ENCODE assay signal across 17 cellular contexts in the genomic region with DNA sequence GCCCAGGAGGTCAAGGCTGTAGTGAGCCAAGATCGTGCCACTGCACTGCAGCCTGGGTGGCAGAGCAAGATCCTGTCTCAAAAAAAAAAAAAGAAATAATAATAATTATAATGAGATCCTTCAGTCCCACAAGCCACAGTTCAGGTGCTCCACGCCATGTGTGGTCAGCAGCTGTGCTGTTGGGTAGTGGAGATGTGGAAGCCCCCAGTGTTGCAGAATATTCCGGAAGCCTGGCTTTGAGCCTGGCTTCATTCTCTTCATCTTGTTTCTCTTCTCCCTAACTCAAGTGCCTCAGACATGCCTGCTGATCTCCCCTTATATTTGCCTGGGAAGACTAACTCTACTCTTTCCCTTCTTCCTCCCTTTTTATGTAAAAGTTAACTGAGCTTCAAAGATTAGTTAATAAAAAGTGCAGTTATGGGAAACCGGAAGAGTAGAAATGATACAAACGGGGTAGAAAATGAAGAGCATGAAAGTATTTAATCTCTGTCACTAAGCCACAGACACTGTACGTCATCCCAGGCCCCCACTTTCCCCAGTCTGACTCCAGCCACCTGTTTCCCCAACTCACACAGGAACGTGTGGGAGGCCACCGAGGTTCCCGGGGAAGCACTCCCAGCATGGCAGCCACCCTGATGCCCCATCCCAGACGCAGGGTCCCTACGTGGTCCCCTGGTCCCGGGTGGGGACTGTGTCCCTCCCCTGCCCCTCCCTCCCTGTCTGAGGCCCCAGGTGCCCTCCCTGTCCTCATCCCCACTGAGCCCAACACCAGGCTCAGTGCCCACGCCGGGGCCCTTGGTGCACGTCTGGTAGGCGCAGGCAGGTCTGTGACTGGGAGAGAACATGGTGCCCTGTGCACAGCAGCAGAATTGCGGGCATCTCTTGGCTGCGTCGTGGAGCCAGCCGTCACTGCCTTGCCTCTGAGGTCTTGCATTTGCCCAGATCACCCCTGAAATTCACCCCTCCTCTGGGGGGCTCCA. TPM values are rescaled to one million over a fixed set of nuclear protein-coding genes. Genes with fewer than 3 reads are reported as not detected.
"Had no signal": no experiment of that assay in that cellular context is flagged by ENCODE, and none has a peak within 500 bp of the region (broad histone marks: within the 10 kb centered on the region; RNA-seq: fewer than 3 reads in every experiment).

No MANE protein-coding gene starts in this region.

- DNase-seq: activated B cell treated with CpG ODN at 0.5 μM for 24 hours; activated CD4-positive, alpha-beta memory T cell treated with anti-CD3 and anti-CD28 coated beads for 36 hours; activated CD4-positive, alpha-beta T cell treated with anti-CD3 and anti-CD28 coated beads for 4 hours; activated naive CD4-positive, alpha-beta T cell treated with anti-CD3 and anti-CD28 coated beads for 36 hours; activated T-cell treated with anti-CD3 and anti-CD28 coated beads, Interleukin-2, amount 50 U/mL, for 1 hour; effector memory CD4-positive, alpha-beta T cell; mesendoderm; SK-N-SH; stimulated activated CD4-positive, alpha-beta T cell treated with anti-CD3 and anti-CD28 coated beads, Interleukin-12 subunit alpha, Interleukin-12 subunit beta, amount 100 ng/mL, for 4 hours; stimulated activated CD4-positive, alpha-beta T cell treated with anti-CD3 and anti-CD28 coated beads, Interleukin-1b, Interleukin-23, amount 100 ng/mL, for 48 hours; stimulated activated CD8-positive, alpha-beta memory T cell treated with anti-CD3 and anti-CD28 coated beads, Interleukin-4, amount 100 ng/mL, for 48 hours; stimulated activated naive CD4-positive, alpha-beta T cell; substantia nigra; tibial artery had no signal

- H3K9me3 Mint-ChIP-seq: activated B cell treated with CpG ODN at 0.5 μM for 24 hours; activated CD4-positive, alpha-beta memory T cell treated with anti-CD3 and anti-CD28 coated beads for 36 hours; activated naive CD4-positive, alpha-beta T cell treated with anti-CD3 and anti-CD28 coated beads for 36 hours; activated T-helper 2 cell treated with anti-CD3 and anti-CD28 coated beads, Interferon-gamma antibody, Interleukin-2, Interleukin-4, amounts not matched to agents 10 μg/mL and 5 μg/mL and 100 μg/mL, durations not matched to agents 14 hours and 24 hours and 36 hours; neural crest cell had no signal

- H3K27ac Mint-ChIP-seq: activated B cell treated with CpG ODN at 0.5 μM for 24 hours; activated CD4-positive, alpha-beta memory T cell treated with anti-CD3 and anti-CD28 coated beads for 36 hours; activated naive CD4-positive, alpha-beta T cell treated with anti-CD3 and anti-CD28 coated beads for 36 hours; activated T-helper 2 cell treated with anti-CD3 and anti-CD28 coated beads, Interferon-gamma antibody, Interleukin-2, Interleukin-4, amounts not matched to agents 10 μg/mL and 5 μg/mL and 100 μg/mL, durations not matched to agents 14 hours and 24 hours and 36 hours had no signal

- H3K4me3 Mint-ChIP-seq: activated B cell treated with CpG ODN at 0.5 μM for 24 hours; activated CD4-positive, alpha-beta memory T cell treated with anti-CD3 and anti-CD28 coated beads for 36 hours; activated naive CD4-positive, alpha-beta T cell treated with anti-CD3 and anti-CD28 coated beads for 36 hours; neural crest cell had no signal

- H3K4me3 ChIP-seq: pancreas, tibial artery had no signal

- H3K4me1 ChIP-seq: pancreas had no signal

- H3K27me3 ChIP-seq: pancreas, tibial artery had no signal

- H3K27me3 Mint-ChIP-seq: activated B cell treated with CpG ODN at 0.5 μM for 24 hours; activated CD4-positive, alpha-beta memory T cell treated with anti-CD3 and anti-CD28 coated beads for 36 hours had no signal

- H3K9me3 ChIP-seq: pancreas, SK-N-SH, tibial artery had no signal

- H3K27ac ChIP-seq: pancreas, tibial artery had no signal

- H3K9ac ChIP-seq: SK-N-SH had no signal

- H3K4me2 ChIP-seq: SK-N-SH had no signal

RNA-seq across cellular contexts. Expression of a gene that starts 40.7 kb away (rescaled TPM):
- total RNA-seq: activated naive CD4-positive, alpha-beta T cell treated with anti-CD3 and anti-CD28 coated beads for 36 hours had no signal
